8 cellular contexts compared by ENCODE assay signal in the genomic region with DNA sequence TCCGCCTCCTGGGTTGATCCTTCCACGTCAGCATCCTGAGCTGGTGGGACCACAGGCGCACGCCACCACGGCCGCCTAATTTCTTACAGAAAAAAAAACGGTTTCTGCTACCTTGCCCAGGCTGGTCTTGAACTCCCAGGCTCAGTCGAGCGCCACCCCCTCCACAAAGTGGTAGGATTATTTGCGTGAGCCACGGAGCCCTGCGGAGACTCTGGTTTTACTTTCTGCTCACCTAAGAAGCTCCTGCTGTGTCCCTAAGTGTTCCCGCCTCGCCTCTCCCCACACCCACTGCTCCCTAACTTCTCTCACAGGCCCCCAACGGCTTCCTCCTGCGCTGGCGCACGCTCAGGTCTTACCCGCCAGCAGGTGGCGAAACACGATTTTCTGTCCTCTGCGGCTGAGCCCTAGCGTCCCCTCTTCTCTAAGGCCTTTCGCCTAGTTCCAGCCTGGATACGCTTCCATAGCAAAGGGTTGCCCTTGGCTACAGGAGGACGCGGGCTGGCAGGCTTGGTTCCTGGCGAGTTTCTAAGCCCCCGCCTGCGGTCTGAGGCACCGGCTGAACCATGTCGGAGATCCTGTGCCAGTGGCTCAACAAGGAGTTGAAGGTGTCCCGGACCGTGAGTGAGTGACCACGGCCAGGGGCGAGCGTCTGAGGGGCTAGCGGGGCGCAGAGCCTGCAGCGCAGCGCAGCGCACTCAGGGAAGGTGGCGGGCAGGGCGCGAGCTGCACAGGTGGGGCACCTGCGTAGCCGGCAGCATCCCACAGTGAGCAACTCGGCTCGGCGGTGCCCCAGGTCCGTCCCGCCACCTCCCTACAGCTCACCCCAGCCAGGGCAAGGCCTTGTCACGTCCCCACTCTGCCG. TPM values are rescaled to one million over a fixed set of nuclear protein-coding genes. Genes with fewer than 3 reads are reported as not detected.
DNase-seq lines count a peak whose midpoint lies in the region; ATAC-seq, FAIRE-seq and TF ChIP-seq lines count a peak whose summit lies in the region.

Gene SPEF2, plus strand, starts transcription at position 429 of the 862 bp plus-strand sequence. Its CDS starts 135 bp downstream, at position 564.

- H3K27me3 ChIP-seq in iPS DF 6.9 (ENCODE audit: control insufficient read depth, insufficient read depth, low read length), result peaks cover 4% of the 10 kb centered on the region; the same call in 1 of the 2 replicates

- WGBS in iPS DF 6.9 (ENCODE audit: insufficient coverage, insufficient read length), result no CpG with 5 or more reads among the region's 54 CpGs

- H3K27ac ChIP-seq in iPS DF 6.9 (ENCODE audit: low read length), result no peak within 1 kb of the TSS

- no peaks in the 10 kb centered on the region for H3K36me3 Mint-ChIP-seq in brain

- H3K4me3 Mint-ChIP-seq in brain, result peak within 1 kb of the TSS; percentile 95 to 99 (median 97)

- peaks cover 2 to 17% (median 16%) of the 10 kb centered on the region in 5 experiments for H3K9me3 Mint-ChIP-seq in brain

- peaks cover 25% of the 10 kb centered on the region for H3K4me1 Mint-ChIP-seq in brain

- H3K27ac Mint-ChIP-seq in brain, result peak within 1 kb of the TSS; percentile 29 to 79 (median 55)

- peak; percentile 64 for DNase-seq in DMS53 treated with DMSO at 0.1 percent for 48 hours (lab: John Stamatoyannopoulos, UW; ENCODE audit: unreplicated experiment)
- DNase-seq in H4 (ENCODE audit: low spot score), result peak; percentile 97
- DNase-seq in NB4 (ENCODE audit: low read depth), result peak; percentile 42
- peak; percentile 83 for DNase-seq in iPS DF 6.9 (ENCODE audit: low read depth, low spot score)
- DNase-seq in sciatic nerve (ENCODE audit: low spot score), result peak; percentile 90

- H3K36me3 ChIP-seq in iPS DF 6.9 (ENCODE audit: control insufficient read depth, insufficient read depth, low read length), result no peaks in the 10 kb centered on the region

- peak within 1 kb of the TSS; percentile 12 for H3K4me3 ChIP-seq in NB4 (ENCODE audit: low read depth, low read length)
- peak within 1 kb of the TSS; percentile 84 for H3K4me3 ChIP-seq in iPS DF 6.9 (ENCODE audit: low read length)

- H3K4me1 ChIP-seq in iPS DF 6.9 (ENCODE audit: control insufficient read depth, insufficient read depth, low read length), result no peaks in the 10 kb centered on the region

- ATAC-seq in sciatic nerve (peak; percentile 99), GM19455 (IDR thresholded peaks at IDR 0.05; ENCODE audit: unreplicated experiment) (no peak)

- TF ChIP-seq CTCF in NB4 (IDR thresholded peaks at IDR 0.05; ENCODE audit: low read depth, low read length) (no peak), brain (conservative IDR thresholded peaks at IDR 0.05) (peak; percentile 86 to 94)

- H3K27me3 Mint-ChIP-seq in brain, result peaks cover 12% of the 10 kb centered on the region

- intact Hi-C loops in sciatic nerve (cut with DNase I), result no loop called here

- H3K9me3 ChIP-seq in iPS DF 6.9 (ENCODE audit: control insufficient read depth, insufficient read depth, low read length), result no peaks in the 10 kb centered on the region

- TF ChIP-seq POLR2A in NB4 (IDR thresholded peaks at IDR 0.05; ENCODE audit: extremely low read depth, insufficient read length), result no peak

- FAIRE-seq in TTC549 (lab: Jason Lieb, UNC), result peak; percentile 32

RNA-seq across cellular contexts. Expression of gene SPEF2, which starts in this region (rescaled TPM):
- 5.0 and 7.8 TPM in 2 replicates for total RNA-seq in H4 (2014; rRNA removed; shearing (Covaris generic))
- 0.19 TPM for polyA plus RNA-seq in brain (ENCODE audit: insufficient read depth, low read depth, low replicate concordance)
- 14.4 TPM for total RNA-seq in sciatic nerve

Comparison
In these comparisons a context has a peak if more than half of its experiments do, and no peak if none do; other contexts are left out.
1. DNase-seq: peak in every context shown above with its lines; median percentile 97 in H4; 90 in sciatic nerve; 83 in iPS DF 6.9; 64 in DMS53 treated with DMSO at 0.1 percent for 48 hours; 42 in NB4.